Comparison of ENCODE assay signal across 8 cellular contexts in genomic region chr20:26208296-26209091, GRCh38.
DNase-seq lines count a peak whose midpoint lies in the region; ATAC-seq lines count a peak whose summit lies in the region.

No MANE protein-coding gene starts in this region.

- peak; percentile 29 for DNase-seq in LHCN-M2 (ENCODE audit: low read depth)
- peak; percentile 67 for DNase-seq in activated T-cell treated with anti-CD3 and anti-CD28 coated beads, Interleukin-2, amount 50 U/mL, for 1 hour
- DNase-seq in hepatic stellate cell (ENCODE audit: low spot score) = peak; percentile 31
- peak; percentile 42 for DNase-seq in stimulated activated CD4-positive, alpha-beta T cell treated with anti-CD3 and anti-CD28 coated beads, Interleukin-1b, Interleukin-23, amount 100 ng/mL, for 48 hours
- no peak for DNase-seq in NCI-H1417 (lab: John Stamatoyannopoulos, UW)

- ATAC-seq in HG02571 (IDR thresholded peaks at IDR 0.05; ENCODE audit: unreplicated experiment) (no peak), GM21528 (IDR thresholded peaks at IDR 0.05; ENCODE audit: low FRiP score, unreplicated experiment) (no peak), GM21737 (IDR thresholded peaks at IDR 0.05; ENCODE audit: unreplicated experiment) (no peak)

Comparison
In these comparisons a context has a peak if more than half of its experiments do, and no peak if none do; other contexts are left out.
1. DNase-seq: peak in LHCN-M2 (single experiment), activated T-cell treated with anti-CD3 and anti-CD28 coated beads, Interleukin-2, amount 50 U/mL, for 1 hour (single experiment), hepatic stellate cell (single experiment) and stimulated activated CD4-positive, alpha-beta T cell treated with anti-CD3 and anti-CD28 coated beads, Interleukin-1b, Interleukin-23, amount 100 ng/mL, for 48 hours (single experiment); none in NCI-H1417 (0 of 3).